Comparison of ENCODE assay signal across 1 cellular context in genomic region chr6:484086-484728, GRCh38.
TF ChIP-seq lines count a peak whose summit lies in the region.

No MANE protein-coding gene starts in this region.

TF ChIP-seq in GM12878, 131 proteins besides CTCF, POLR2A, EP300 and RAD21 (continued from another document and continues in another):
- no peak for TF ChIP-seq GATAD2B (conservative IDR thresholded peaks at IDR 0.05; ENCODE audit: low read depth)
- TF ChIP-seq ZNF592 (IDR thresholded peaks at IDR 0.05), result no peak
- no peak for TF ChIP-seq CUX1 (IDR thresholded peaks at IDR 0.05; ENCODE audit: insufficient replicate concordance, low read depth, low read length)
- no peak for TF ChIP-seq SREBF1 (IDR thresholded peaks at IDR 0.05; ENCODE audit: low read length)
- no peak for TF ChIP-seq RELA (IDR thresholded peaks at IDR 0.05; ENCODE audit: borderline replicate concordance, partially characterized antibody)
- TF ChIP-seq NFIC (IDR thresholded peaks at IDR 0.05; ENCODE audit: low read depth, low read length), result peak; percentile 80; the same call in 1 of the 2 replicates
- TF ChIP-seq PAX8 (IDR thresholded peaks at IDR 0.05), result no peak
- peak; percentile 98 for TF ChIP-seq JUNB (IDR thresholded peaks at IDR 0.05)
- TF ChIP-seq SP1 (IDR thresholded peaks at IDR 0.05; ENCODE audit: low read depth, low read length), result no peak
- TF ChIP-seq SPI1 (IDR thresholded peaks at IDR 0.05; ENCODE audit: borderline replicate concordance, insufficient read depth, low read depth, low read length), result no peak
- TF ChIP-seq ZBTB11 (CRISPR knock-in tag; IDR thresholded peaks at IDR 0.05), result no peak
- TF ChIP-seq YBX1 (IDR thresholded peaks at IDR 0.05), result no peak
- TF ChIP-seq SUZ12 (IDR thresholded peaks at IDR 0.05; ENCODE audit: unreplicated experiment), result no peak
- no peak for TF ChIP-seq HDGF (IDR thresholded peaks at IDR 0.05)
- no peak for TF ChIP-seq STAT3 (IDR thresholded peaks at IDR 0.05; ENCODE audit: low read depth, low read length)
- TF ChIP-seq HDAC2 (IDR thresholded peaks at IDR 0.05), result no peak
- no peak for TF ChIP-seq IKZF2 (IDR thresholded peaks at IDR 0.05)
- no peak for TF ChIP-seq ZBTB4 (CRISPR knock-in tag; IDR thresholded peaks at IDR 0.05)
- no peak for TF ChIP-seq KDM1A (IDR thresholded peaks at IDR 0.05; ENCODE audit: borderline replicate concordance)
- no peak for TF ChIP-seq ELK1 (IDR thresholded peaks at IDR 0.05; ENCODE audit: low read depth, low read length)
- TF ChIP-seq EED (IDR thresholded peaks at IDR 0.05; ENCODE audit: low read depth), result peak; percentile 52
- no peak for TF ChIP-seq DPF2 (IDR thresholded peaks at IDR 0.05)
- no peak for TF ChIP-seq ZNF274 (IDR thresholded peaks at IDR 0.05; ENCODE audit: insufficient read depth, insufficient read length)
- no peak for TF ChIP-seq IKZF1 (conservative IDR thresholded peaks at IDR 0.05)
- no peak for TF ChIP-seq BMI1 (IDR thresholded peaks at IDR 0.05; ENCODE audit: borderline replicate concordance)
- no peak for TF ChIP-seq ZBTB40 (IDR thresholded peaks at IDR 0.05; ENCODE audit: borderline replicate concordance)
- TF ChIP-seq MTA3 (IDR thresholded peaks at IDR 0.05; ENCODE audit: borderline replicate concordance, low read length), result no peak
- TF ChIP-seq SMAD5 (IDR thresholded peaks at IDR 0.05; ENCODE audit: low read depth), result no peak
- TF ChIP-seq TAF1 (IDR thresholded peaks at IDR 0.05; ENCODE audit: borderline replicate concordance, low read depth, low read length), result no peak
- TF ChIP-seq MLLT1 (IDR thresholded peaks at IDR 0.05), result no peak
